Comparison of ENCODE assay signal across 28 cellular contexts in the genomic region with DNA sequence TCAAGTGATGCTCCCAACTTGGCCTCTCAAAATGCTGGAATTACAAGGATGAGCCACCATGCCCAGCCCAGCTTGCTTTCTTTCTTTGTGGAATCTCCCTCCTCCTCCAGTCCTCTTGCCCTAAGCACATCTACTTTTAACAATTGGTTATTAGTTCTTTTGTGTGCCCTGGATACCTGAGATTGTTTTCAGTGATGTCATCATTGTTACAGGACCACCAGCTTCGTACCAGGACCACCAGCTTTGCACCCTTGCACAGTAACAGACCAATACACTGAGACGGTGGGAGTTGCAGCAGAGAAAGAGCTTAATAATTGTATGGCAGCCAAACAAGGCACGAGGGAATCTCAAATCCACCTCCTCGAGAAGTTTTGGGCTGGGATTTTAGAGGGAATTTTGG.
"Had no signal": no experiment of that assay in that cellular context is flagged by ENCODE, and none has a peak within 500 bp of the region (broad histone marks: within the 10 kb centered on the region; RNA-seq: fewer than 3 reads in every experiment).

No MANE protein-coding gene starts in this region.

- DNase-seq: colonic mucosa; cortex of kidney; dermis blood vessel endothelial cell; dorsolateral prefrontal cortex; effector CD4-positive, alpha-beta T cell; effector CD8-positive, alpha-beta T cell; effector memory CD4-positive, alpha-beta T cell; effector memory CD8-positive, alpha-beta T cell; endodermal cell; erythroblast; esophagus squamous epithelium; foreskin fibroblast; foreskin keratinocyte; foreskin melanocyte; gastrocnemius medialis; glutamatergic neuron; head of caudate nucleus; heart left ventricle; heart right ventricle had no signal

- H3K27ac ChIP-seq: colonic mucosa, coronary artery, dorsolateral prefrontal cortex, epithelial cell of prostate, esophagus muscularis mucosa, esophagus squamous epithelium, foreskin keratinocyte, gastrocnemius medialis, gastroesophageal sphincter, heart left ventricle, heart right ventricle had no signal

- FAIRE-seq: colon, endometrium, endothelial cell of umbilical vein, frontal cortex had no signal

- H3K9me3 ChIP-seq: colonic mucosa, esophagus squamous epithelium, gastrocnemius medialis, gastroesophageal sphincter, heart left ventricle, heart right ventricle had no signal

- H3K4me1 ChIP-seq: colonic mucosa, esophagus muscularis mucosa, esophagus squamous epithelium, foreskin keratinocyte, gastrocnemius medialis, gastroesophageal sphincter, heart left ventricle, heart right ventricle had no signal

- ATAC-seq: effector memory CD8-positive, alpha-beta T cell; esophagus mucosa; foreskin keratinocyte; gastrocnemius medialis; gastroesophageal sphincter; heart left ventricle; heart right ventricle had no signal

- H3K36me3 ChIP-seq: colonic mucosa, esophagus muscularis mucosa, esophagus squamous epithelium, gastrocnemius medialis, gastroesophageal sphincter, heart left ventricle, heart right ventricle had no signal

- H3K27me3 ChIP-seq: colonic mucosa, dorsolateral prefrontal cortex, esophagus muscularis mucosa, gastrocnemius medialis, gastroesophageal sphincter, heart right ventricle had no signal

- H3K4me3 ChIP-seq: colonic mucosa, coronary artery, dorsolateral prefrontal cortex, esophagus muscularis mucosa, esophagus squamous epithelium, gastrocnemius medialis, gastroesophageal sphincter, heart left ventricle, heart right ventricle had no signal
